ENCODE assay signal across 8 cellular contexts in genomic region chr19:57406516-57407123, GRCh38. TPM values are rescaled to one million over a fixed set of nuclear protein-coding genes. Genes with fewer than 3 reads are reported as not detected.
DNase-seq lines count a peak whose midpoint lies in the region; ATAC-seq, FAIRE-seq and TF ChIP-seq lines count a peak whose summit lies in the region.

No MANE protein-coding gene starts in this region.

- H2BK5ac ChIP-seq in IMR-90 (ENCODE audit: low read depth, low read length, poor library complexity, severe bottlenecking), result no peak overlapping the region

- no peak overlapping the region for H2AK9ac ChIP-seq in IMR-90 (replicated peaks; ENCODE audit: low read depth, low read length, poor library complexity)

- H2BK15ac ChIP-seq in IMR-90 (ENCODE audit: low read depth, low read length), result no peak overlapping the region

- peak overlapping the region; percentile 78 for H2AFZ ChIP-seq in IMR-90 (replicated peaks; ENCODE audit: low read length, poor library complexity)

- peaks cover 2 to 4% of the 10 kb centered on the region in 2 experiments; a peak in 2 of 4 replicates for H3K79me1 ChIP-seq in IMR-90 (ENCODE audit: low read depth in 1 of 2, low read length in 2 of 2)

- H3K36me3 ChIP-seq in IMR-90 (ENCODE audit: control insufficient read depth, insufficient read depth, low read length), result no peaks in the 10 kb centered on the region; the same call in 1 of the 2 replicates
- no peaks in the 10 kb centered on the region for H3K36me3 ChIP-seq in pancreas

- no peak overlapping the region for H4K91ac ChIP-seq in IMR-90 (ENCODE audit: insufficient read depth, low read depth, low read length)

- intact Hi-C loops in IMR-90 (cut with micrococcal nuclease) (loop anchor here (5.0 kb wide), 1 partner anchor 751 kb away; no protein-coding TSS in a partner anchor), pancreas (cut with DNase I) (no loop called here)

- TF ChIP-seq CTCF in IMR-90 (conservative IDR thresholded peaks at IDR 0.05; ENCODE audit: low read depth, low read length) (peak; percentile 72), fibroblast of the aortic adventitia (IDR thresholded peaks at IDR 0.05; ENCODE audit: insufficient read depth, low read length) (peak; percentile 81), pancreas (IDR thresholded peaks at IDR 0.05) (peak; percentile 15 to 38 (median 28))

- no peak overlapping the region for H3K18ac ChIP-seq in IMR-90 (ENCODE audit: low read depth, low read length)

- no peak overlapping the region for H3K23ac ChIP-seq in IMR-90 (ENCODE audit: low read depth, low read length)

- H3K4me3 ChIP-seq in IMR-90 (ENCODE audit: insufficient read depth, low read depth, low read length), result no peak overlapping the region
- H3K4me3 ChIP-seq in fibroblast of the aortic adventitia (ENCODE audit: low read depth, low read length), result no peak overlapping the region
- no peak overlapping the region for H3K4me3 ChIP-seq in pancreas

- H3K27me3 Mint-ChIP-seq in activated T-helper 17 cell treated with anti-CD3 and anti-CD28 coated beads, Interleukin-2, amount 50 U/mL, for 72 hours, result no peaks in the 10 kb centered on the region

- H2BK20ac ChIP-seq in IMR-90 (ENCODE audit: low read depth, low read length), result no peak overlapping the region

- H3K56ac ChIP-seq in IMR-90 (ENCODE audit: extremely low read depth, insufficient read depth, low read length), result no peak overlapping the region

- H3K36me3 Mint-ChIP-seq in activated T-helper 17 cell treated with anti-CD3 and anti-CD28 coated beads, Interleukin-2, amount 50 U/mL, for 72 hours (ENCODE audit: low read depth), result peaks cover 7% of the 10 kb centered on the region

- H2AK5ac ChIP-seq in IMR-90 (ENCODE audit: low read depth, low read length), result no peak overlapping the region

- no peak for TF ChIP-seq POLR2A in IMR-90 (IDR thresholded peaks at IDR 0.05; ENCODE audit: low read depth, low read length)

- H3K4me3 Mint-ChIP-seq in activated T-helper 17 cell treated with anti-CD3 and anti-CD28 coated beads, Interleukin-2, amount 50 U/mL, for 72 hours, result no peak overlapping the region

- peak; percentile 57 for DNase-seq in COLO829 (ENCODE audit: low spot score)
- DNase-seq in IMR-90, result peak; percentile 45
- DNase-seq in RKO (ENCODE audit: low spot score), result peak; percentile 70
- peak; percentile 58 for DNase-seq in fibroblast of the aortic adventitia (ENCODE audit: low read depth)
- peak; percentile 27 to 56 (median 52) for DNase-seq in pancreas

- H3K9me1 ChIP-seq in IMR-90 (ENCODE audit: insufficient read depth, low read length), result peaks cover 5% of the 10 kb centered on the region

- H3K9me3 ChIP-seq in IMR-90 (ENCODE audit: control insufficient read depth, insufficient read depth, low read length) (no peaks in the 10 kb centered on the region), pancreas (no peaks in the 10 kb centered on the region)

- H3K4me2 ChIP-seq in IMR-90 (ENCODE audit: low read depth, low read length), result no peak overlapping the region

- H3K9me3 Mint-ChIP-seq in activated T-helper 17 cell treated with anti-CD3 and anti-CD28 coated beads, Interleukin-2, amount 50 U/mL, for 72 hours, result no peaks in the 10 kb centered on the region

- no peaks in the 10 kb centered on the region for H4K20me1 ChIP-seq in IMR-90 (ENCODE audit: insufficient read depth, low read length)

- CTCF ChIA-PET in IMR-90 (lab: Yijun Ruan, JAX), result interaction anchor here (1.0 to 1.6 kb wide), 2 partner anchors 13 to 17 kb away, joined by 3 to 4 read pairs; no protein-coding TSS in a partner anchor

- H3K27ac Mint-ChIP-seq in activated T-helper 17 cell treated with anti-CD3 and anti-CD28 coated beads, Interleukin-2, amount 50 U/mL, for 72 hours, result no peak overlapping the region

- H4K8ac ChIP-seq in IMR-90 (ENCODE audit: low read depth in 2 of 2, low read length in 2 of 2), result no peak overlapping the region

- no peak overlapping the region for H3K27ac ChIP-seq in IMR-90 (ENCODE audit: insufficient read depth, low read length)
- no peak overlapping the region for H3K27ac ChIP-seq in pancreas

- TF ChIP-seq RAD21 in IMR-90 (IDR thresholded peaks at IDR 0.05; ENCODE audit: low read length), result peak; percentile 75

- ATAC-seq in IMR-90 (ENCODE audit: low read depth) (peak; percentile 66), pancreas (peak; percentile 29 to 61 (median 38)), GM19351 (IDR thresholded peaks at IDR 0.05; ENCODE audit: unreplicated experiment) (no peak), HG03025 (IDR thresholded peaks at IDR 0.05; ENCODE audit: low FRiP score, unreplicated experiment) (no peak)
- peak; percentile 56 for ATAC-seq in activated T-helper 17 cell treated with anti-CD3 and anti-CD28 coated beads, Interleukin-2, amount 50 U/mL, for 72 hours (replicated peaks)

- POLR2A ChIA-PET in IMR-90 (lab: Charles Lee; ENCODE audit: unreplicated experiment), result interaction anchor here (0.6 kb wide), 1 partner anchor 42 kb away, joined by 3 read pairs; no protein-coding TSS in a partner anchor

- H3K14ac ChIP-seq in IMR-90 (replicated peaks; ENCODE audit: low read depth, low read length), result no peak overlapping the region

- no peak for FAIRE-seq in pancreas (lab: Jason Lieb, UNC)

- H2BK120ac ChIP-seq in IMR-90 (ENCODE audit: low read depth, low read length), result no peak overlapping the region

- H3K27me3 ChIP-seq in IMR-90 (ENCODE audit: control insufficient read depth, insufficient read depth, low read length) (no peaks in the 10 kb centered on the region), pancreas (no peaks in the 10 kb centered on the region)

- no peak overlapping the region for H3K4ac ChIP-seq in IMR-90 (ENCODE audit: low read depth, low read length)

- H3K4me1 ChIP-seq in IMR-90 (ENCODE audit: control insufficient read depth, insufficient read depth, low read length) (no peaks in the 10 kb centered on the region), pancreas (peaks cover 0 to 5% (median under 1%) of the 10 kb centered on the region in 3 donors)

- no peak overlapping the region for H3K9ac ChIP-seq in IMR-90 (ENCODE audit: low read depth, low read length)

- peaks cover 3% of the 10 kb centered on the region for H3K4me1 Mint-ChIP-seq in activated T-helper 17 cell treated with anti-CD3 and anti-CD28 coated beads, Interleukin-2, amount 50 U/mL, for 72 hours

- WGBS in IMR-90 (ENCODE audit: extremely low coverage in 2 of 2, insufficient read length in 1 of 2), 2 experiments, result 6% methylated on average over 3 of the region's 8 CpGs; no CpG with 5 or more reads in 1 of the 2 experiments
- WGBS in pancreas, 2 donors, result 12 to 15% methylated on average over 8 of the region's 8 CpGs

- BruUV-seq in IMR-90 (replicated peaks; lab: Mats Ljungman, UMichigan), result no TSS peak

- dilution Hi-C loops in IMR-90 (cut with HindIII; ENCODE audit: low sequenced_read_pairs, unreplicated experiment), result no loop called here

- no peak overlapping the region for H4K5ac ChIP-seq in IMR-90 (ENCODE audit: low read depth, low read length)

- in situ Hi-C loops in IMR-90 (cut with MboI; ENCODE audit: low sequenced_read_pairs), result no loop called here

TF ChIP-seq in IMR-90, 13 proteins besides CTCF, POLR2A, EP300 and RAD21 (continues in another document):
- TF ChIP-seq RCOR1 (IDR thresholded peaks at IDR 0.05; ENCODE audit: insufficient replicate concordance, low read length) (no peak), CEBPB (IDR thresholded peaks at IDR 0.05; ENCODE audit: low read depth, low read length) (peak; percentile 75)

RNA-seq across cellular contexts. Expression of gene ZNF17, which starts 4.3 kb away (rescaled TPM):
- 11.7 and 17.4 TPM in 2 replicates for total RNA-seq in IMR-90 (2012; rRNA removed)
- 3.6 and 4.3 TPM in 2 replicates for polyA plus RNA-seq in IMR-90 (2012; rRNA removed)
- 6.5 and 8.0 TPM in 2 replicates for polyA plus RNA-seq in IMR-90 (2012; cell fraction: cytosol; rRNA removed)
- polyA plus RNA-seq in IMR-90 (2012; cell fraction: nucleus; rRNA removed; ENCODE audit: low replicate concordance), result 5.1 and 9.3 TPM in 2 replicates
- total RNA-seq in activated T-helper 17 cell treated with anti-CD3 and anti-CD28 coated beads, Interleukin-2, amount 50 U/mL, for 72 hours, result 10 to 100 TPM in 1 of 2 donors, 1 to 10 TPM in 1; 8.3 to 12.0 TPM
- 11.7 and 11.9 TPM in 2 replicates for total RNA-seq in fibroblast of the aortic adventitia (ENCODE audit: low replicate concordance)
- total RNA-seq in pancreas, result 1 to 10 TPM; 3.7 to 6.8 (median 4.7) TPM
- polyA plus RNA-seq in pancreas, result 1 to 10 TPM; 2.3 to 2.7 TPM

RNA-seq across cellular contexts. Expression of gene ZNF548, which starts 17.0 kb away (rescaled TPM):
- total RNA-seq in IMR-90 (2012; rRNA removed) (23.9 and 24.2 TPM in 2 replicates), fibroblast of the aortic adventitia (ENCODE audit: low replicate concordance) (19.5 and 20.4 TPM in 2 replicates), pancreas (1 to 10 TPM; 3.5 to 8.7 (median 5.1) TPM)
- polyA plus RNA-seq in IMR-90 (2012; rRNA removed) (6.9 and 7.5 TPM in 2 replicates), pancreas (1 to 10 TPM; 3.7 to 5.2 TPM)
- 6.4 and 11.3 TPM in 2 replicates for polyA plus RNA-seq in IMR-90 (2012; cell fraction: cytosol; rRNA removed)
- 14.0 and 23.8 TPM in 2 replicates for polyA plus RNA-seq in IMR-90 (2012; cell fraction: nucleus; rRNA removed; ENCODE audit: low replicate concordance)
- total RNA-seq in activated T-helper 17 cell treated with anti-CD3 and anti-CD28 coated beads, Interleukin-2, amount 50 U/mL, for 72 hours, result 10 to 100 TPM; 19.4 to 48.5 TPM

RNA-seq across cellular contexts. Expression of gene ZNF749, which starts 28.5 kb away (rescaled TPM):
- total RNA-seq in IMR-90 (2012; rRNA removed) (8.1 and 9.9 TPM in 2 replicates), fibroblast of the aortic adventitia (ENCODE audit: low replicate concordance) (1.8 and 7.8 TPM in 2 replicates), pancreas (1 to 10 TPM; 4.2 to 7.2 (median 5.2) TPM)
- polyA plus RNA-seq in IMR-90 (2012; rRNA removed) (7.0 and 7.9 TPM in 2 replicates), pancreas (1 to 10 TPM; 2.1 to 4.5 TPM)
- 8.1 and 17.4 TPM in 2 replicates for polyA plus RNA-seq in IMR-90 (2012; cell fraction: cytosol; rRNA removed)
- polyA plus RNA-seq in IMR-90 (2012; cell fraction: nucleus; rRNA removed; ENCODE audit: low replicate concordance), result 3.1 and 5.9 TPM in 2 replicates
- total RNA-seq in activated T-helper 17 cell treated with anti-CD3 and anti-CD28 coated beads, Interleukin-2, amount 50 U/mL, for 72 hours, result 10 to 100 TPM; 13.8 to 15.0 TPM

RNA-seq across cellular contexts. Expression of gene TRAPPC2B, which starts 43.3 kb away (rescaled TPM):
- total RNA-seq in IMR-90 (2012; rRNA removed) (14.4 and 20.4 TPM in 2 replicates), fibroblast of the aortic adventitia (ENCODE audit: low replicate concordance) (7.0 and 11.7 TPM in 2 replicates), pancreas (1 to 10 TPM; 2.1 to 3.2 (median 2.5) TPM)
- polyA plus RNA-seq in IMR-90 (2012; rRNA removed) (11.0 and 14.9 TPM in 2 replicates), pancreas (10 to 100 TPM in 1 of 2 donors, 1 to 10 TPM in 1; 9.3 to 14.7 TPM)
- 19.6 and 30.3 TPM in 2 replicates for polyA plus RNA-seq in IMR-90 (2012; cell fraction: cytosol; rRNA removed)
- polyA plus RNA-seq in IMR-90 (2012; cell fraction: nucleus; rRNA removed; ENCODE audit: low replicate concordance), result 7.3 and 10.8 TPM in 2 replicates
- 1 to 10 TPM; 4.5 to 8.8 TPM for total RNA-seq in activated T-helper 17 cell treated with anti-CD3 and anti-CD28 coated beads, Interleukin-2, amount 50 U/mL, for 72 hours

RNA-seq across cellular contexts. Expression of gene ZNF547, which starts 43.3 kb away (rescaled TPM):
- total RNA-seq in IMR-90 (2012; rRNA removed) (4.4 and 5.6 TPM in 2 replicates), fibroblast of the aortic adventitia (ENCODE audit: low replicate concordance) (2.5 and 4.1 TPM in 2 replicates), pancreas (1 to 10 TPM in 5 of 6 donors, under 1 TPM in 1; 0.60 to 1.4 (median 1.1) TPM)
- polyA plus RNA-seq in IMR-90 (2012; rRNA removed) (1.4 and 2.1 TPM in 2 replicates), pancreas (1 to 10 TPM; 1.3 to 4.1 TPM)
- polyA plus RNA-seq in IMR-90 (2012; cell fraction: cytosol; rRNA removed), result 0.87 and 1.9 TPM in 2 replicates
- 2.4 and 5.6 TPM in 2 replicates for polyA plus RNA-seq in IMR-90 (2012; cell fraction: nucleus; rRNA removed; ENCODE audit: low replicate concordance)
- total RNA-seq in activated T-helper 17 cell treated with anti-CD3 and anti-CD28 coated beads, Interleukin-2, amount 50 U/mL, for 72 hours, result 1 to 10 TPM; 2.7 to 5.4 TPM

Comparison
In these comparisons a context has a peak if more than half of its experiments do, and no peak if none do; other contexts are left out.
1. ATAC-seq: peak in IMR-90 (single experiment), activated T-helper 17 cell treated with anti-CD3 and anti-CD28 coated beads, Interleukin-2, amount 50 U/mL, for 72 hours (single experiment) and pancreas (4 of 4); none in GM19351 (single experiment) and HG03025 (single experiment).
2. CTCF ChIP-seq: peak in every context shown above with its lines; median percentile 81 in fibroblast of the aortic adventitia; 72 in IMR-90; 28 in pancreas.
3. Peak in every context shown above with its lines, with median percentiles within 50 percentile points of each other: DNase-seq.